Comparison of ENCODE assay signal across 1 cellular context in the genomic region with DNA sequence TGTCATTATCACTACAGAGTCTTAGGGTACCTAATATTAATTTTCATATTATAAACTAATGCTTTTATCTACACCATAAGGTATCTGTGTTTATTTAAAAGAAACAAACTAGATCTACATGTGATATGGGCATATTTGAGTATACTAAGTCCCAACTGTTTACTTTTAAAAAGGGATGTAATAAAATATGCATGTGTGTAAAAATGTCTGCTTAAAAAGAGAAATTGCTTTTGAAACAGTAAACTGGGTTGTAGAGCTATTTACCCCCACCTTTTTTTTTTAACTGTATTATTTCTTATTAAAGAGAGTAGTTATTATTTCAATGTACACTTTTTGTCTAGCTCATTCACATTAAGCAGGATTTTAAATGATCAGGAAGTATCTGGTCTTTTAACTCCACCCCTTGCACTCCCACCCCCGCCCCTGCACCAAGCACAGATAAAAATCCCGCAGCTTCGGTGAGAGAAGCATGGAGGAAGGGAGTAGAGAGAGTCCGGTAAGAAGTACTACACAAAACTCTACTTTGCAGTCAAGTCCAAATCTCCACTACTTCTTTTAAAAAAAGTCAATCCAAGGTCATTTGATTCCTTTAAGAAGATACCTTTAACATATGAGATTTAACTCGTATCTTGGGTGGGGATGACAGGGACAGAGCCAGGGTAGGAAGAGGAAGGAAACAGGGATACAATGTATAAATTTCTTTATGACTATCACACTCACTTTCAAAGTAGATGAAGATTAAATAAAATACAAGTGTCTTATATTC.
TF ChIP-seq lines count a peak whose summit lies in the region.

No MANE protein-coding gene starts in this region.

TF ChIP-seq in IMR-90, 13 proteins besides CTCF, POLR2A, EP300 and RAD21:
- no peak for TF ChIP-seq MXI1 (IDR thresholded peaks at IDR 0.05; ENCODE audit: borderline replicate concordance, low read depth, low read length)
